ENCODE assay signal across 1 cellular context in the genomic region with DNA sequence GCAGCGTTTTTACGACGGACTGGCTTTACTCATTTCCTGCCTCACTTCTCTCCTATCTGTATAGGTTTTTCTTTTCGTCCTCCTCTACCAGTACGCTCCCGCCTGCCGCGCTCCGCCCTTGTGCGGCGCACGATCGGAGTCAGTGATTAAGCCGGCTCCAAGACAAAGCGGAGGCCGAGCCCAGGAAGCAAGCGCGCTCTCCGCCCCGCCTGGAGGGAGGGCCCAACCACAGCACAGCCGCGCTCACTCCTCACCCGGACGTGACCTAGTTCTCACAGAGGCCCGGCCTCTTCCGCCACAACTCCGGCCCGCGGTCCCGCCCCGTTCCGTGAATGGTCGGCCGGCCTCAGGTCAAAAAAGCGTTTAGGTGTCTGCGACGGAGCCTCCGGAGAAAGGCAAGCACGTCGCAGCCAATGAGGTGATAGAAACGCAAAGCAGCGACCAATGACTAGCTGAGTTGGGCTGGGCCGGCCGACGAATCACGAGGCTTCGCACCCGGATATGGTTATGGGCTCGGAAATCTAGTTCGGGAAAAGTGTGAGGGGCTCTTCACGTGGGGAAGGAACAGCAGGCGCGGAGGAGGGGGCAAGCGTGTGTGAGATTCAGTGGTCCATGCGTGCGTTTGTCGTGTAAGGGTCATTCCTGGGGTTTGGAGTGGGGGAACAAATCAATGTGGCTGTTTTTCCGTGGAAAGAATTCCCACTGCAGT.
A peak's percentile ranks its signal among the peaks of the same experiment; 100 is the strongest.
TF ChIP-seq lines count a peak whose summit lies in the region.

A gene with protein sequence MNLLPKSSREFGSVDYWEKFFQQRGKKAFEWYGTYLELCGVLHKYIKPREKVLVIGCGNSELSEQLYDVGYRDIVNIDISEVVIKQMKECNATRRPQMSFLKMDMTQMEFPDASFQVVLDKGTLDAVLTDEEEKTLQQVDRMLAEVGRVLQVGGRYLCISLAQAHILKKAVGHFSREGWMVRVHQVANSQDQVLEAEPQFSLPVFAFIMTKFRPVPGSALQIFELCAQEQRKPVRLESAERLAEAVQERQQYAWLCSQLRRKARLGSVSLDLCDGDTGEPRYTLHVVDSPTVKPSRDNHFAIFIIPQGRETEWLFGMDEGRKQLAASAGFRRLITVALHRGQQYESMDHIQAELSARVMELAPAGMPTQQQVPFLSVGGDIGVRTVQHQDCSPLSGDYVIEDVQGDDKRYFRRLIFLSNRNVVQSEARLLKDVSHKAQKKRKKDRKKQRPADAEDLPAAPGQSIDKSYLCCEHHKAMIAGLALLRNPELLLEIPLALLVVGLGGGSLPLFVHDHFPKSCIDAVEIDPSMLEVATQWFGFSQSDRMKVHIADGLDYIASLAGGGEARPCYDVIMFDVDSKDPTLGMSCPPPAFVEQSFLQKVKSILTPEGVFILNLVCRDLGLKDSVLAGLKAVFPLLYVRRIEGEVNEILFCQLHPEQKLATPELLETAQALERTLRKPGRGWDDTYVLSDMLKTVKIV (plus strand): TSS at position 494 of the 709 bp plus-strand sequence. CDS start 308 bp downstream, outside the sequence.

TF ChIP-seq in HepG2, 621 proteins besides CTCF, POLR2A, EP300 and RAD21 (continued from another document and continues in another):
- TF ChIP-seq BCL3 (CRISPR knock-in tag; IDR thresholded peaks at IDR 0.05) (0 out of 2 replicates have a peak, but pooled peaks have one; percentile 57), IKZF4 (CRISPR knock-in tag; IDR thresholded peaks at IDR 0.05; ENCODE audit: borderline replicate concordance, low read depth, not compliant biosample characterization) (peak; percentile 27), RFX1 (IDR thresholded peaks at IDR 0.05) (no peak), ZUFSP (CRISPR knock-in tag; IDR thresholded peaks at IDR 0.05; ENCODE audit: borderline replicate concordance) (no peak), ZNF777 (CRISPR knock-in tag; IDR thresholded peaks at IDR 0.05) (no peak), FOXK1 (CRISPR knock-in tag; IDR thresholded peaks at IDR 0.05; ENCODE audit: borderline replicate concordance, low read depth) (peak; percentile 81), NFRKB (IDR thresholded peaks at IDR 0.05) (no peak), TEAD2 (CRISPR knock-in tag; IDR thresholded peaks at IDR 0.05) (no peak), MEIS2 (CRISPR knock-in tag; IDR thresholded peaks at IDR 0.05) (no peak), ZNF549 (CRISPR knock-in tag; IDR thresholded peaks at IDR 0.05) (no peak), HOXD1 (CRISPR knock-in tag; IDR thresholded peaks at IDR 0.05) (no peak), TFDP1 (CRISPR knock-in tag; IDR thresholded peaks at IDR 0.05; ENCODE audit: borderline replicate concordance) (peak; percentile 78; the same call in 1 of the 2 replicates), ZFP36L1 (CRISPR knock-in tag; IDR thresholded peaks at IDR 0.05) (0 out of 2 replicates have a peak, but pooled peaks have one; percentile 1), MED8 (CRISPR knock-in tag; IDR thresholded peaks at IDR 0.05; ENCODE audit: insufficient replicate concordance) (peak; percentile 45), ZNF530 (CRISPR knock-in tag; IDR thresholded peaks at IDR 0.05; ENCODE audit: low read depth) (no peak), YEATS4 (CRISPR knock-in tag; IDR thresholded peaks at IDR 0.05; ENCODE audit: borderline replicate concordance) (no peak), HNRNPL (IDR thresholded peaks at IDR 0.05; ENCODE audit: low read depth, low read length) (no peak), ZFY (CRISPR knock-in tag; IDR thresholded peaks at IDR 0.05) (peak; percentile 87), IKZF1 (IDR thresholded peaks at IDR 0.05) (no peak), MAFK (conservative IDR thresholded peaks at IDR 0.05 in 1 of 2, IDR thresholded peaks at IDR 0.05 in 1 of 2; ENCODE audit: low read length in 2 of 2) (no peak), PHF5A (CRISPR knock-in tag; IDR thresholded peaks at IDR 0.05; ENCODE audit: low read depth, unreplicated experiment) (peak; percentile 44), FOXK2 (IDR thresholded peaks at IDR 0.05) (no peak; the same call in 1 of the 2 replicates), ZNF674 (CRISPR knock-in tag; IDR thresholded peaks at IDR 0.05; ENCODE audit: low read depth) (no peak), ZNF501 (CRISPR knock-in tag; IDR thresholded peaks at IDR 0.05) (peak; percentile 86), ZNF720 (CRISPR knock-in tag; IDR thresholded peaks at IDR 0.05) (no peak), U2AF1 (optimal IDR thresholded peaks at IDR 0.05; ENCODE audit: low read depth, low read length) (no peak), RXRB (CRISPR knock-in tag; IDR thresholded peaks at IDR 0.05; ENCODE audit: borderline replicate concordance) (no peak; the same call in 1 of the 2 replicates), TP53 (CRISPR knock-in tag; conservative IDR thresholded peaks at IDR 0.05) (no peak), GTF3A (CRISPR knock-in tag; conservative IDR thresholded peaks at IDR 0.05) (no peak), ZBTB38 (CRISPR knock-in tag; IDR thresholded peaks at IDR 0.05) (no peak; the same call in 1 of the 2 replicates), DMTF1 (CRISPR knock-in tag; IDR thresholded peaks at IDR 0.05) (no peak), NR2F2 (IDR thresholded peaks at IDR 0.05; ENCODE audit: borderline replicate concordance, low read depth) (no peak), ZNF12 (CRISPR knock-in tag; IDR thresholded peaks at IDR 0.05) (0 out of 2 replicates have a peak, but pooled peaks have one; percentile 8)
- TF ChIP-seq, protein P1, sequence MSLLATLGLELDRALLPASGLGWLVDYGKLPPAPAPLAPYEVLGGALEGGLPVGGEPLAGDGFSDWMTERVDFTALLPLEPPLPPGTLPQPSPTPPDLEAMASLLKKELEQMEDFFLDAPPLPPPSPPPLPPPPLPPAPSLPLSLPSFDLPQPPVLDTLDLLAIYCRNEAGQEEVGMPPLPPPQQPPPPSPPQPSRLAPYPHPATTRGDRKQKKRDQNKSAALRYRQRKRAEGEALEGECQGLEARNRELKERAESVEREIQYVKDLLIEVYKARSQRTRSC (CRISPR knock-in tag; IDR thresholded peaks at IDR 0.05; ENCODE audit: low read depth), result no peak; the same call in 1 of the 2 replicates
- TF ChIP-seq, protein P2, sequence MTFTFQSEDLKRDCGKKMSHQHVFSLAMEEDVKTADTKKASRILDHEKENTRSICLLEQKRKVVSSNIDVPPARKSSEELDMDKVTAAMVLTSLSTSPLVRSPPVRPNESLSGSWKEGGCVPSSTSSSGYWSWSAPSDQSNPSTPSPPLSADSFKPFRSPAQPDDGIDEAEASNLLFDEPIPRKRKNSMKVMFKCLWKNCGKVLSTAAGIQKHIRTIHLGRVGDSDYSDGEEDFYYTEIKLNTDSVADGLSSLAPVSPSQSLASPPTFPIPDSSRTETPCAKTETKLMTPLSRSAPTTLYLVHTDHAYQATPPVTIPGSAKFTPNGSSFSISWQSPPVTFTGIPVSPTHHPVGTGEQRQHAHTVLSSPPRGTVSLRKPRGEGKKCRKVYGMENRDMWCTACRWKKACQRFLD (CRISPR knock-in tag; IDR thresholded peaks at IDR 0.05; ENCODE audit: borderline replicate concordance), result 0 out of 2 replicates have a peak, but pooled peaks have one; percentile 20
- TF ChIP-seq, protein P3, sequence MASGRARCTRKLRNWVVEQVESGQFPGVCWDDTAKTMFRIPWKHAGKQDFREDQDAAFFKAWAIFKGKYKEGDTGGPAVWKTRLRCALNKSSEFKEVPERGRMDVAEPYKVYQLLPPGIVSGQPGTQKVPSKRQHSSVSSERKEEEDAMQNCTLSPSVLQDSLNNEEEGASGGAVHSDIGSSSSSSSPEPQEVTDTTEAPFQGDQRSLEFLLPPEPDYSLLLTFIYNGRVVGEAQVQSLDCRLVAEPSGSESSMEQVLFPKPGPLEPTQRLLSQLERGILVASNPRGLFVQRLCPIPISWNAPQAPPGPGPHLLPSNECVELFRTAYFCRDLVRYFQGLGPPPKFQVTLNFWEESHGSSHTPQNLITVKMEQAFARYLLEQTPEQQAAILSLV (CRISPR knock-in tag; IDR thresholded peaks at IDR 0.05; ENCODE audit: borderline replicate concordance), result peak; percentile 21; the same call in 1 of the 2 replicates
- TF ChIP-seq, protein P4, sequence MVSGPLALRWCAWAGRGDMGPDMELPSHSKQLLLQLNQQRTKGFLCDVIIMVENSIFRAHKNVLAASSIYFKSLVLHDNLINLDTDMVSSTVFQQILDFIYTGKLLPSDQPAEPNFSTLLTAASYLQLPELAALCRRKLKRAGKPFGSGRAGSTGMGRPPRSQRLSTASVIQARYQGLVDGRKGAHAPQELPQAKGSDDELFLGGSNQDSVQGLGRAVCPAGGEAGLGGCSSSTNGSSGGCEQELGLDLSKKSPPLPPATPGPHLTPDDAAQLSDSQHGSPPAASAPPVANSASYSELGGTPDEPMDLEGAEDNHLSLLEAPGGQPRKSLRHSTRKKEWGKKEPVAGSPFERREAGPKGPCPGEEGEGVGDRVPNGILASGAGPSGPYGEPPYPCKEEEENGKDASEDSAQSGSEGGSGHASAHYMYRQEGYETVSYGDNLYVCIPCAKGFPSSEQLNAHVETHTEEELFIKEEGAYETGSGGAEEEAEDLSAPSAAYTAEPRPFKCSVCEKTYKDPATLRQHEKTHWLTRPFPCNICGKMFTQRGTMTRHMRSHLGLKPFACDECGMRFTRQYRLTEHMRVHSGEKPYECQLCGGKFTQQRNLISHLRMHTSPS (CRISPR knock-in tag; IDR thresholded peaks at IDR 0.05; ENCODE audit: low read depth), result no peak
- TF ChIP-seq, protein P5, sequence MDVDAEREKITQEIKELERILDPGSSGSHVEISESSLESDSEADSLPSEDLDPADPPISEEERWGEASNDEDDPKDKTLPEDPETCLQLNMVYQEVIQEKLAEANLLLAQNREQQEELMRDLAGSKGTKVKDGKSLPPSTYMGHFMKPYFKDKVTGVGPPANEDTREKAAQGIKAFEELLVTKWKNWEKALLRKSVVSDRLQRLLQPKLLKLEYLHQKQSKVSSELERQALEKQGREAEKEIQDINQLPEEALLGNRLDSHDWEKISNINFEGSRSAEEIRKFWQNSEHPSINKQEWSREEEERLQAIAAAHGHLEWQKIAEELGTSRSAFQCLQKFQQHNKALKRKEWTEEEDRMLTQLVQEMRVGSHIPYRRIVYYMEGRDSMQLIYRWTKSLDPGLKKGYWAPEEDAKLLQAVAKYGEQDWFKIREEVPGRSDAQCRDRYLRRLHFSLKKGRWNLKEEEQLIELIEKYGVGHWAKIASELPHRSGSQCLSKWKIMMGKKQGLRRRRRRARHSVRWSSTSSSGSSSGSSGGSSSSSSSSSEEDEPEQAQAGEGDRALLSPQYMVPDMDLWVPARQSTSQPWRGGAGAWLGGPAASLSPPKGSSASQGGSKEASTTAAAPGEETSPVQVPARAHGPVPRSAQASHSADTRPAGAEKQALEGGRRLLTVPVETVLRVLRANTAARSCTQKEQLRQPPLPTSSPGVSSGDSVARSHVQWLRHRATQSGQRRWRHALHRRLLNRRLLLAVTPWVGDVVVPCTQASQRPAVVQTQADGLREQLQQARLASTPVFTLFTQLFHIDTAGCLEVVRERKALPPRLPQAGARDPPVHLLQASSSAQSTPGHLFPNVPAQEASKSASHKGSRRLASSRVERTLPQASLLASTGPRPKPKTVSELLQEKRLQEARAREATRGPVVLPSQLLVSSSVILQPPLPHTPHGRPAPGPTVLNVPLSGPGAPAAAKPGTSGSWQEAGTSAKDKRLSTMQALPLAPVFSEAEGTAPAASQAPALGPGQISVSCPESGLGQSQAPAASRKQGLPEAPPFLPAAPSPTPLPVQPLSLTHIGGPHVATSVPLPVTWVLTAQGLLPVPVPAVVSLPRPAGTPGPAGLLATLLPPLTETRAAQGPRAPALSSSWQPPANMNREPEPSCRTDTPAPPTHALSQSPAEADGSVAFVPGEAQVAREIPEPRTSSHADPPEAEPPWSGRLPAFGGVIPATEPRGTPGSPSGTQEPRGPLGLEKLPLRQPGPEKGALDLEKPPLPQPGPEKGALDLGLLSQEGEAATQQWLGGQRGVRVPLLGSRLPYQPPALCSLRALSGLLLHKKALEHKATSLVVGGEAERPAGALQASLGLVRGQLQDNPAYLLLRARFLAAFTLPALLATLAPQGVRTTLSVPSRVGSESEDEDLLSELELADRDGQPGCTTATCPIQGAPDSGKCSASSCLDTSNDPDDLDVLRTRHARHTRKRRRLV (CRISPR knock-in tag; IDR thresholded peaks at IDR 0.05), result peak; percentile 69; the same call in 1 of the 2 replicates
